ENCODE assay signal across 35 cellular contexts in genomic region chr6:84733889-84734288, GRCh38. TPM values are rescaled to one million over a fixed set of nuclear protein-coding genes. Genes with fewer than 3 reads are reported as not detected.
"Had no signal": no experiment of that assay in that cellular context is flagged by ENCODE, and none has a peak within 500 bp of the region (broad histone marks: within the 10 kb centered on the region; RNA-seq: fewer than 3 reads in every experiment).

No MANE protein-coding gene starts in this region.

- H3K27me3 ChIP-seq: MG63 had no signal

- H3K4me2 ChIP-seq: KMS-11 had no signal

- H3K27ac ChIP-seq: KMS-11 had no signal

- DNase-seq: Karpas-422, Kasumi-1, KG1, MG63, MM.1S, MV-4-11, NCI-H1048, NCI-H1092, NCI-H1092 treated with DMSO at 0.1 percent for 48 hours, NCI-H1105, NCI-H1105 treated with DMSO at 0.1 percent for 48 hours, NCI-H1417, NCI-H1417 treated with DMSO at 0.1 percent for 48 hours, NCI-H1436, NCI-H1436 treated with DMSO at 0.1 percent for 48 hours, NCI-H146, NCI-H1694, NCI-H1694 treated with DMSO at 0.1 percent for 48 hours, NCI-H187, NCI-H187 treated with DMSO at 0.1 percent for 48 hours, NCI-H1930, NCI-H2029, NCI-H2029 treated with DMSO at 0.1 percent for 48 hours, NCI-H2081, NCI-H2081 treated with DMSO at 0.1 percent for 48 hours, NCI-H2107, NCI-H2171, NCI-H2171 treated with DMSO at 0.1 percent for 48 hours, NCI-H2227 treated with DMSO at 0.1 percent for 48 hours, NCI-H226, NCI-H345, NCI-H446, NCI-H446 treated with DMSO at 0.1 percent for 48 hours had no signal

- H3K9me3 ChIP-seq: MG63 had no signal

- H3K9ac ChIP-seq: KMS-11 had no signal

- H3K4me3 ChIP-seq: MG63 had no signal

RNA-seq across cellular contexts. Expression of gene TBX18, which starts 30.5 kb away (rescaled TPM):
- total RNA-seq: M059J had no signal
